1 cellular context compared by ENCODE assay signal in genomic region chr17:82879241-82879640, GRCh38.
TF ChIP-seq lines count a peak whose summit lies in the region.

No MANE protein-coding gene starts in this region.

TF ChIP-seq in H1, 55 proteins besides CTCF, POLR2A, EP300 and RAD21:
- no peak for TF ChIP-seq CEBPB (IDR thresholded peaks at IDR 0.05; ENCODE audit: low read depth, low read length)
- TF ChIP-seq YY1 (IDR thresholded peaks at IDR 0.05; ENCODE audit: low read depth, low read length), result no peak
- TF ChIP-seq TBP (IDR thresholded peaks at IDR 0.05; ENCODE audit: low read depth, low read length), result no peak
- TF ChIP-seq CREB1 (IDR thresholded peaks at IDR 0.05), result no peak
- no peak for TF ChIP-seq CBX5 (IDR thresholded peaks at IDR 0.05; ENCODE audit: low read depth, low read length)
- TF ChIP-seq MAX (IDR thresholded peaks at IDR 0.05), result no peak
- TF ChIP-seq SIX5 (IDR thresholded peaks at IDR 0.05; ENCODE audit: low read depth, low read length), result no peak
- TF ChIP-seq SP4 (IDR thresholded peaks at IDR 0.05; ENCODE audit: low read length), result no peak
- no peak for TF ChIP-seq RFX5 (IDR thresholded peaks at IDR 0.05; ENCODE audit: borderline replicate concordance, low read depth, low read length)
- no peak for TF ChIP-seq SP1 (IDR thresholded peaks at IDR 0.05; ENCODE audit: low read depth, low read length)
- no peak for TF ChIP-seq SP2 (IDR thresholded peaks at IDR 0.05; ENCODE audit: low read length)
- no peak for TF ChIP-seq HDAC2 (IDR thresholded peaks at IDR 0.05; ENCODE audit: borderline replicate concordance in 1 of 2, low read depth in 2 of 2, low read length in 2 of 2)
- TF ChIP-seq CHD7 (IDR thresholded peaks at IDR 0.05; ENCODE audit: insufficient replicate concordance, low read length), result no peak
- TF ChIP-seq SRF (IDR thresholded peaks at IDR 0.05; ENCODE audit: low read depth, low read length), result no peak
- TF ChIP-seq BACH1 (IDR thresholded peaks at IDR 0.05; ENCODE audit: low read length), result no peak
- no peak for TF ChIP-seq PHF8 (conservative IDR thresholded peaks at IDR 0.05; ENCODE audit: low read depth, low read length)
- no peak for TF ChIP-seq E2F6 (IDR thresholded peaks at IDR 0.05)
- no peak for TF ChIP-seq EZH2 (IDR thresholded peaks at IDR 0.05; ENCODE audit: low read depth, low read length, severe bottlenecking)
